ENCODE assay signal across 2 cellular contexts in genomic region chr15:28718576-28718975, GRCh38. TPM values are rescaled to one million over a fixed set of nuclear protein-coding genes. Genes with fewer than 3 reads are reported as not detected.
"Had no signal": no experiment of that assay in that cellular context is flagged by ENCODE, and none has a peak within 500 bp of the region (broad histone marks: within the 10 kb centered on the region; RNA-seq: fewer than 3 reads in every experiment).

No MANE protein-coding gene starts in this region.

RNA-seq across cellular contexts. Expression of gene GOLGA8M, which starts 6.4 kb away (rescaled TPM):
- total RNA-seq: activated B cell treated with CpG ODN at 0.5 μM for 24 hours, WTC11 had no signal
